ENCODE assay signal across 15 cellular contexts in the genomic region with DNA sequence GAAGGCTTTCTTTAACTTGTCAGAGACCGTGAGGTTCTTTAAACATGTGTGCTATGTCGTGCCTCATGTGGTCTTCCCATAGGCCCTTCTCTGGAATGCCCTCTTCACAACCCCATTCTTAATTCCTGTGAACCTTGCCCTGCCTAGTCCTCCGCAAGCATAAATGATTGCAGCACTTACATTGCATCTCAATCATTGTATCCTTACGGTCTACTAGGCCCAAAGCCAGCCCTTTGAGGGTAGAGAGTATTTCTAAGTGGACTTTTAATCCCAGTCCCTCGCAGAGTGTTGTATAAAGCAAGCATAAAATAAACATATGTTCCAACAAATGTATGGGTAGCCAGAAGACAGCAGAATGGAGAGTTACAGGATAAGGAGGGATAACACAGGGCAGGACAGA.
A peak's percentile ranks its signal among the peaks of the same experiment; 100 is the strongest.
DNase-seq lines count a peak whose midpoint lies in the region; ATAC-seq, FAIRE-seq and TF ChIP-seq lines count a peak whose summit lies in the region.
"Had no signal": no experiment of that assay in that cellular context is flagged by ENCODE, and none has a peak within 500 bp of the region (broad histone marks: within the 10 kb centered on the region; RNA-seq: fewer than 3 reads in every experiment).

No MANE protein-coding gene starts in this region.

- H3K14ac ChIP-seq in IMR-90 (replicated peaks; ENCODE audit: low read depth, low read length), result no peak overlapping the region

- H3K36me3 ChIP-seq in IMR-90 (ENCODE audit: control insufficient read depth, insufficient read depth, low read length) (peaks cover 7% of the 10 kb centered on the region), osteoblast (ENCODE audit: insufficient read depth, low read length) (no peaks in the 10 kb centered on the region), H7 (replicated peaks; ENCODE audit: control insufficient read depth, insufficient read depth, low read length) (no peaks in the 10 kb centered on the region)

- H3K4me3 Mint-ChIP-seq in chondrocyte (ENCODE audit: unreplicated experiment), result no peak overlapping the region
- H3K4me3 Mint-ChIP-seq: CD14-positive monocyte had no signal

- no peak overlapping the region for H4K91ac ChIP-seq in IMR-90 (ENCODE audit: insufficient read depth, low read depth, low read length)

- H3K4me1 ChIP-seq in IMR-90 (ENCODE audit: control insufficient read depth, insufficient read depth, low read length) (peaks cover 9% of the 10 kb centered on the region), osteoblast (ENCODE audit: insufficient read depth, low read length) (peaks cover 5% of the 10 kb centered on the region)

- TF ChIP-seq RAD21 in IMR-90 (IDR thresholded peaks at IDR 0.05; ENCODE audit: low read length), result no peak

- no peak overlapping the region for H3K4ac ChIP-seq in IMR-90 (ENCODE audit: low read depth, low read length)

- H3K4me3 ChIP-seq in IMR-90 (ENCODE audit: insufficient read depth, low read depth, low read length) (no peak overlapping the region), osteoblast (ENCODE audit: insufficient read depth, low read length) (no peak overlapping the region), H7 (ENCODE audit: insufficient read depth, low read depth, low read length) (no peak overlapping the region)

- no peak overlapping the region for H4K5ac ChIP-seq in IMR-90 (ENCODE audit: low read depth, low read length)

- TF ChIP-seq CTCF in IMR-90 (conservative IDR thresholded peaks at IDR 0.05; ENCODE audit: low read depth, low read length) (no peak), chondrocyte (IDR thresholded peaks at IDR 0.05) (no peak), osteoblast (IDR thresholded peaks at IDR 0.05; ENCODE audit: extremely low read depth, low read depth, low read length) (no peak)

- H2AK9ac ChIP-seq in IMR-90 (replicated peaks; ENCODE audit: low read depth, low read length, poor library complexity), result no peak overlapping the region

- peaks cover 40% of the 10 kb centered on the region for H3K4me1 Mint-ChIP-seq in chondrocyte (ENCODE audit: low read depth)

- no TSS peak for BruUV-seq in IMR-90 (replicated peaks; lab: Mats Ljungman, UMichigan)

- no peak overlapping the region for H3K56ac ChIP-seq in IMR-90 (ENCODE audit: extremely low read depth, insufficient read depth, low read length)

- no peak for TF ChIP-seq POLR2A in IMR-90 (IDR thresholded peaks at IDR 0.05; ENCODE audit: low read depth, low read length)

- peak; percentile 32; the same call in 1 of the 2 replicates for ATAC-seq in IMR-90 (ENCODE audit: low read depth)

- H3K79me2 ChIP-seq in osteoblast (ENCODE audit: insufficient read depth, low read length), result peaks cover 52% of the 10 kb centered on the region

- H3K23ac ChIP-seq in IMR-90 (ENCODE audit: low read depth, low read length), result peak overlapping the region; percentile 54

- H3K18ac ChIP-seq in IMR-90 (ENCODE audit: low read depth, low read length), result no peak overlapping the region; the same call in 1 of the 2 replicates

- no peak overlapping the region for H2BK120ac ChIP-seq in IMR-90 (ENCODE audit: low read depth, low read length)

- no peak for FAIRE-seq in HTR-8/SVneo (lab: Jason Lieb, UNC)
- FAIRE-seq: keratinocyte had no signal

- peak; percentile 39 for DNase-seq in DMS53 (lab: John Stamatoyannopoulos, UW)
- no peak for DNase-seq in DMS53 treated with DMSO at 0.1 percent for 48 hours (lab: John Stamatoyannopoulos, UW; ENCODE audit: unreplicated experiment)
- DNase-seq in IMR-90, result no peak
- no peak for DNase-seq in chondrocyte (ENCODE audit: low spot score)
- no peak for DNase-seq in osteoblast (ENCODE audit: insufficient read length, low spot score, missing footprints)
- DNase-seq in H7, result no peak
- no peak for DNase-seq in HTR-8/SVneo (ENCODE audit: insufficient read length, low spot score)
- no peak for DNase-seq in head of caudate nucleus
- DNase-seq: activated gamma-delta T cell; NCI-H1092; retina; stimulated activated CD4-positive, alpha-beta T cell treated with anti-CD3 and anti-CD28 coated beads, Interleukin-2, amount 100 ng/mL, for 48 hours had no signal

- H3K27me3 ChIP-seq in IMR-90 (ENCODE audit: control insufficient read depth, insufficient read depth, low read length), result no peaks in the 10 kb centered on the region
- no peaks in the 10 kb centered on the region for H3K27me3 ChIP-seq in osteoblast (ENCODE audit: insufficient read depth, low read length)
- no peaks in the 10 kb centered on the region for H3K27me3 ChIP-seq in H7 (ENCODE audit: control insufficient read depth, insufficient read depth, low read length)

- H2AK5ac ChIP-seq in IMR-90 (ENCODE audit: low read depth, low read length), result no peak overlapping the region

- 0 out of 2 replicates have a peak overlapping the region, but pooled peaks have one; percentile 17 for H2BK20ac ChIP-seq in IMR-90 (ENCODE audit: low read depth, low read length)

- H2AFZ ChIP-seq in IMR-90 (replicated peaks; ENCODE audit: low read length, poor library complexity) (no peak overlapping the region), osteoblast (ENCODE audit: low read length) (no peak overlapping the region)

- H4K8ac ChIP-seq in IMR-90 (ENCODE audit: low read depth in 2 of 2, low read length in 2 of 2), result no peak overlapping the region

- peaks cover 25% of the 10 kb centered on the region for H3K9me1 ChIP-seq in IMR-90 (ENCODE audit: insufficient read depth, low read length)

- H3K79me1 ChIP-seq in IMR-90 (ENCODE audit: low read depth in 1 of 2, low read length in 2 of 2), result peaks cover 46 to 71% of the 10 kb centered on the region in 2 experiments

- no peak overlapping the region for H3K27ac ChIP-seq in IMR-90 (ENCODE audit: insufficient read depth, low read length)
- H3K27ac ChIP-seq in osteoblast (ENCODE audit: low read depth, low read length), result peak overlapping the region; percentile 37
- H3K27ac ChIP-seq: 22Rv1 had no signal

- in situ Hi-C loops in IMR-90 (cut with MboI; ENCODE audit: low sequenced_read_pairs), result loop anchor here (5.0 kb wide), 1 partner anchor 370 kb away; no protein-coding TSS in a partner anchor

- intact Hi-C loops in IMR-90 (cut with micrococcal nuclease), result no loop called here
- intact Hi-C loops in head of caudate nucleus (cut with DNase I), result loop anchor here (10.0 kb wide), 1 partner anchor 58 kb away; no protein-coding TSS in a partner anchor

- H2BK5ac ChIP-seq in IMR-90 (ENCODE audit: low read depth, low read length, poor library complexity, severe bottlenecking), result peak overlapping the region; percentile 10

- H3K9ac ChIP-seq in IMR-90 (ENCODE audit: low read depth, low read length), result no peak overlapping the region

- H3K36me3 Mint-ChIP-seq in chondrocyte (ENCODE audit: low read depth), result peaks cover 11% of the 10 kb centered on the region

- H3K27me3 Mint-ChIP-seq in chondrocyte (ENCODE audit: low read depth), result no peaks in the 10 kb centered on the region

- H2BK15ac ChIP-seq in IMR-90 (ENCODE audit: low read depth, low read length), result no peak overlapping the region

- H3K27ac Mint-ChIP-seq in chondrocyte (ENCODE audit: unreplicated experiment), result peak overlapping the region; percentile 91

- CTCF ChIA-PET in IMR-90 (lab: Yijun Ruan, JAX), result no interaction called here

- H3K4me2 ChIP-seq in IMR-90 (ENCODE audit: low read depth, low read length) (no peak overlapping the region), osteoblast (ENCODE audit: insufficient read depth, low read length) (no peak overlapping the region)

- H4K20me1 ChIP-seq in IMR-90 (ENCODE audit: insufficient read depth, low read length) (peaks cover 24% of the 10 kb centered on the region; the same call in 1 of the 2 replicates), osteoblast (ENCODE audit: insufficient read depth, low read length) (no peaks in the 10 kb centered on the region)

- WGBS in IMR-90 (ENCODE audit: extremely low coverage in 2 of 2, insufficient read length in 1 of 2), 2 experiments, result no CpG with 5 or more reads among the region's 5 CpGs

- dilution Hi-C loops in IMR-90 (cut with HindIII; ENCODE audit: low sequenced_read_pairs, unreplicated experiment), result no loop called here

- POLR2A ChIA-PET in IMR-90 (lab: Charles Lee; ENCODE audit: unreplicated experiment), result no interaction called here

- H3K9me3 ChIP-seq in IMR-90 (ENCODE audit: control insufficient read depth, insufficient read depth, low read length), result no peaks in the 10 kb centered on the region
- no peaks in the 10 kb centered on the region for H3K9me3 ChIP-seq in osteoblast (ENCODE audit: low read depth, low read length)

- H3K9me3 Mint-ChIP-seq in chondrocyte (ENCODE audit: low read depth), result no peaks in the 10 kb centered on the region
- H3K9me3 Mint-ChIP-seq: CD14-positive monocyte had no signal

TF ChIP-seq in IMR-90, 13 proteins besides CTCF, POLR2A, EP300 and RAD21:
- TF ChIP-seq MAZ (IDR thresholded peaks at IDR 0.05; ENCODE audit: borderline replicate concordance, low read depth, low read length), result no peak
